1 cellular context compared by ENCODE assay signal in the genomic region with DNA sequence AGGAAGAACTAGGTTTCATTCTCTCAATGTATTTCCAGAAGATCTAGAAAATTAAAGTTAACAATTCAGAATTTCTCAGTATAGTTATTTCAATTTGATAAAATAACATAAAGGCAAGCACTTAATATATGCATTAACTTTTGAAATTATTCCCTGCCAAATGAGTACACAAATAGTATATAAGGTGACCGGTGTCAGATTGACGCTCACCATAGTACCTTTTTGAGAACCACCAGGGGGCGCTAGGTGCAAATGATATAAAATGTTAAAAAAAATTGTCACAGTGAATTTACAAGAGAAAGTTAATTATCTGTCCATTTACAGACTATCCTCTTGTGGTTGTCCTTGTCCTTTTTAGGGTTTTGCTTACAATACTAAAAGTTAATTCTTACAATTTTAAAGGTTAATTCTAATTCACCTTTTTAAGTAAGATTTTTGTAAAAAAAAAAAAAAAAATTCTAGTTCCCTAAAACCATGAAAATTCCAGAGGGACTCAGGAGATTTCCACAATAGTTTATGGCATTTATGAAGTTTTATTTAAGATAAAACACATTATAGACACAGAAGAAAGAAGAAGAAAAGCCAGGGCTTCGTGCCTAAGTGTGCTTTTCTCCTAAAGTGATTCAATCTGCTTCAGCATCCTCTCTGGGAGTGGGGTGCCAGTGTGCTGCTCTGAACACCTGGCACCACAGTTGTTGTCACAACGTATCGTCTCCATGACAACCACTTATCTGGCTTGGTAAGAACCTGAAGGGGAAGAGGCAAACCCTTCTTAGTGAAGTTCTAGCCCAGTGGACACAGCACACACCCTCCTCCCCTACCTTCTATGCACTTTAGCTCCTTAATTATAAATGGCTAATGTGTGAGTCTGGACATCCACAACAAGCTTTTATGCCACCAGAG.
TF ChIP-seq lines count a peak whose summit lies in the region.

No MANE protein-coding gene starts in this region.

TF ChIP-seq in K562, 482 proteins besides CTCF, POLR2A, EP300 and RAD21 (continued from another document):
- TF ChIP-seq ESRRB (CRISPR knock-in tag; IDR thresholded peaks at IDR 0.05; ENCODE audit: borderline replicate concordance) (no peak), NR3C1 (CRISPR knock-in tag; IDR thresholded peaks at IDR 0.05) (no peak), SMC3 (conservative IDR thresholded peaks at IDR 0.05; ENCODE audit: insufficient read depth, low read depth, low read length) (peak; percentile 70), RBM25 (IDR thresholded peaks at IDR 0.05; ENCODE audit: low read depth, low read length, severe bottlenecking) (no peak), NFIX (CRISPR knock-in tag; IDR thresholded peaks at IDR 0.05; ENCODE audit: low read depth) (no peak), U2AF2 (optimal IDR thresholded peaks at IDR 0.05; ENCODE audit: low read depth, low read length) (no peak), PPARD (CRISPR knock-in tag; IDR thresholded peaks at IDR 0.05) (no peak), ZZZ3 (IDR thresholded peaks at IDR 0.05) (no peak), HSF4 (CRISPR knock-in tag; IDR thresholded peaks at IDR 0.05; ENCODE audit: borderline replicate concordance) (no peak), FOXA3 (CRISPR knock-in tag; conservative IDR thresholded peaks at IDR 0.05 in 1 of 2, IDR thresholded peaks at IDR 0.05 in 1 of 2) (no peak), RFX7 (CRISPR knock-in tag; IDR thresholded peaks at IDR 0.05) (no peak), HDGF (IDR thresholded peaks at IDR 0.05) (no peak), ZNF408 (CRISPR knock-in tag; IDR thresholded peaks at IDR 0.05; ENCODE audit: low read depth) (no peak), ZNF133 (CRISPR knock-in tag; IDR thresholded peaks at IDR 0.05) (no peak), STAG1 (CRISPR knock-in tag; IDR thresholded peaks at IDR 0.05; ENCODE audit: borderline replicate concordance) (no peak), TCF7 (IDR thresholded peaks at IDR 0.05; ENCODE audit: borderline replicate concordance) (no peak), ZNF384 (IDR thresholded peaks at IDR 0.05; ENCODE audit: low read depth, low read length) (peak; percentile 86)
- TF ChIP-seq, protein P1, sequence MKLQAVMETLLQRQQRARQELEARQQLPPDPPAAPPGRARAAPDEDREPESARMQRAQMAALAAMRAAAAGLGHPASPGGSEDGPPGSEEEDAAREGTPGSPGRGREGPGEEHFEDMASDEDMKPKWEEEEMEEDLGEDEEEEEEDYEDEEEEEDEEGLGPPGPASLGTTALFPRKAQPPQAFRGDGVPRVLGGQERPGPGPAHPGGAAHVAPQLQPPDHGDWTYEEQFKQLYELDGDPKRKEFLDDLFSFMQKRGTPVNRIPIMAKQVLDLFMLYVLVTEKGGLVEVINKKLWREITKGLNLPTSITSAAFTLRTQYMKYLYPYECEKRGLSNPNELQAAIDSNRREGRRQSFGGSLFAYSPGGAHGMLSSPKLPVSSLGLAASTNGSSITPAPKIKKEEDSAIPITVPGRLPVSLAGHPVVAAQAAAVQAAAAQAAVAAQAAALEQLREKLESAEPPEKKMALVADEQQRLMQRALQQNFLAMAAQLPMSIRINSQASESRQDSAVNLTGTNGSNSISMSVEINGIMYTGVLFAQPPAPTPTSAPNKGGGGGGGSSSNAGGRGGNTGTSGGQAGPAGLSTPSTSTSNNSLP (IDR thresholded peaks at IDR 0.05; ENCODE audit: borderline replicate concordance, low read depth, low read length): peak; percentile 67; the same call in 1 of the 2 replicates
- TF ChIP-seq, protein P2, sequence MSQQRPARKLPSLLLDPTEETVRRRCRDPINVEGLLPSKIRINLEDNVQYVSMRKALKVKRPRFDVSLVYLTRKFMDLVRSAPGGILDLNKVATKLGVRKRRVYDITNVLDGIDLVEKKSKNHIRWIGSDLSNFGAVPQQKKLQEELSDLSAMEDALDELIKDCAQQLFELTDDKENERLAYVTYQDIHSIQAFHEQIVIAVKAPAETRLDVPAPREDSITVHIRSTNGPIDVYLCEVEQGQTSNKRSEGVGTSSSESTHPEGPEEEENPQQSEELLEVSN (IDR thresholded peaks at IDR 0.05; ENCODE audit: borderline replicate concordance in 1 of 2, extremely low read depth in 1 of 2, insufficient read depth in 1 of 2, insufficient read length in 1 of 2, low read depth in 1 of 2, low read length in 1 of 2, poor library complexity in 1 of 2, severe bottlenecking in 1 of 2): no peak
- TF ChIP-seq, protein P3, sequence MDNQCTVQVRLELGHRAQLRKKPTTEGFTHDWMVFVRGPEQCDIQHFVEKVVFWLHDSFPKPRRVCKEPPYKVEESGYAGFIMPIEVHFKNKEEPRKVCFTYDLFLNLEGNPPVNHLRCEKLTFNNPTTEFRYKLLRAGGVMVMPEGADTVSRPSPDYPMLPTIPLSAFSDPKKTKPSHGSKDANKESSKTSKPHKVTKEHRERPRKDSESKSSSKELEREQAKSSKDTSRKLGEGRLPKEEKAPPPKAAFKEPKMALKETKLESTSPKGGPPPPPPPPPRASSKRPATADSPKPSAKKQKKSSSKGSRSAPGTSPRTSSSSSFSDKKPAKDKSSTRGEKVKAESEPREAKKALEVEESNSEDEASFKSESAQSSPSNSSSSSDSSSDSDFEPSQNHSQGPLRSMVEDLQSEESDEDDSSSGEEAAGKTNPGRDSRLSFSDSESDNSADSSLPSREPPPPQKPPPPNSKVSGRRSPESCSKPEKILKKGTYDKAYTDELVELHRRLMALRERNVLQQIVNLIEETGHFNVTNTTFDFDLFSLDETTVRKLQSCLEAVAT (IDR thresholded peaks at IDR 0.05): no peak
- TF ChIP-seq, protein P4, sequence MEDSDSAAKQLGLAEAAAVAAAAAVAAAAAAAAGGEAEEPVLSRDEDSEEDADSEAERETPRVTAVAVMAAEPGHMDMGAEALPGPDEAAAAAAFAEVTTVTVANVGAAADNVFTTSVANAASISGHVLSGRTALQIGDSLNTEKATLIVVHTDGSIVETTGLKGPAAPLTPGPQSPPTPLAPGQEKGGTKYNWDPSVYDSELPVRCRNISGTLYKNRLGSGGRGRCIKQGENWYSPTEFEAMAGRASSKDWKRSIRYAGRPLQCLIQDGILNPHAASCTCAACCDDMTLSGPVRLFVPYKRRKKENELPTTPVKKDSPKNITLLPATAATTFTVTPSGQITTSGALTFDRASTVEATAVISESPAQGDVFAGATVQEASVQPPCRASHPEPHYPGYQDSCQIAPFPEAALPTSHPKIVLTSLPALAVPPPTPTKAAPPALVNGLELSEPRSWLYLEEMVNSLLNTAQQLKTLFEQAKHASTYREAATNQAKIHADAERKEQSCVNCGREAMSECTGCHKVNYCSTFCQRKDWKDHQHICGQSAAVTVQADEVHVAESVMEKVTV (CRISPR knock-in tag; IDR thresholded peaks at IDR 0.05): peak; percentile 83
- TF ChIP-seq, protein P5, sequence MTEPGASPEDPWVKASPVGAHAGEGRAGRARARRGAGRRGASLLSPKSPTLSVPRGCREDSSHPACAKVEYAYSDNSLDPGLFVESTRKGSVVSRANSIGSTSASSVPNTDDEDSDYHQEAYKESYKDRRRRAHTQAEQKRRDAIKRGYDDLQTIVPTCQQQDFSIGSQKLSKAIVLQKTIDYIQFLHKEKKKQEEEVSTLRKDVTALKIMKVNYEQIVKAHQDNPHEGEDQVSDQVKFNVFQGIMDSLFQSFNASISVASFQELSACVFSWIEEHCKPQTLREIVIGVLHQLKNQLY (CRISPR knock-in tag; conservative IDR thresholded peaks at IDR 0.05): no peak
